Comparison of ENCODE assay signal across 8 cellular contexts in the genomic region with DNA sequence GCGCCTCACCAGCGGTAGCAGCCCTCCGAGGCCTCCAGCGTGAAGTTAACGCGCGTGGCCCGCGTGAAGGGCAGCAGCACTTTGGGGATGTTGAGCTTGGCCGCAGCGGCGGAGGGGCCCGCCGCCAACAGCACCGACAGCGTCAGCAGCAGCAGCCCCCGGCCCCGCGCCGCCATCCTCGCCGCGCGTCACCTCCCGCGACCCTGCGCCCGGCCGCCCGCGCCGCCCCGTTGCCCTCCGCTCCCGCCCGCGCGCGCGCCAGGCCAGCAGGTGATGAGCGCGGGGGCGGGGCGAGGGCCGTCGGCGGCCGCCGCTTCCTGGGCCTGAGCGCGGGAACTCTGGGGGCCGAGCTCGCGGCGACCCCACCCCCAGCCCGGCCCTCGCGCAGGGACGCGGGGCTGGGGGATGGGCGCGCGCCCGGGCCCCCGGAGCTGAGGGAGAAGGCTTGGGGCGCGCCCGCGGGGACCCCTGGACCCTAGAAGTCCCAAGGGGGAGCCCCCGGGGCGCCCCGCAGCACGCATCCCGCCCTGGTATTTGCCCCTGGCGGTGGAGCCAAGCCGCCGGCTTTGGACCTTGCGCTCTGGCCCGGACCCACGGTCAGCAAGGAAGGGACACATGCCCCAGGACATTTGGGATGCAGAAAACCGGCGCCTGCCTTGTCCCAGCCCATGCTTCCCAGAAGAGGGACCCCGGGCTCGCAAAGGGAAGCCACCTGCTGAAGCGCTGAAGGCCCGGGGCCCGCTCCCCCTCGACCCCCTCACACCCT. TPM values are rescaled to one million over a fixed set of nuclear protein-coding genes. Genes with fewer than 3 reads are reported as not detected.
A peak's percentile ranks its signal among the peaks of the same experiment; 100 is the strongest.
DNase-seq lines count a peak whose midpoint lies in the region; ATAC-seq and TF ChIP-seq lines count a peak whose summit lies in the region.

A gene (minus strand): TSS at position 272 of the 766 bp plus-strand sequence. CDS start 96 bp downstream, at position 176.

- no peak for TF ChIP-seq POLR2A in lower leg skin (IDR thresholded peaks at IDR 0.05)

- H3K4me2 ChIP-seq in GM23338 (peak within 1 kb of the TSS; percentile 94), Loucy (ENCODE audit: low read depth, low read length, poor library complexity, severe bottlenecking) (peak within 1 kb of the TSS; percentile 90)

- peak; percentile 86 for DNase-seq in GM23338 (ENCODE audit: low spot score)
- DNase-seq in coronary artery (ENCODE audit: low spot score), result no peak
- DNase-seq in lower leg skin (ENCODE audit: low spot score in 2 of 2), result no peak

- H3K36me3 Mint-ChIP-seq in GM23338 (ENCODE audit: low read depth), result no peaks in the 10 kb centered on the region

- no peaks in the 10 kb centered on the region; the same call in 1 of the 2 replicates for H4K20me1 ChIP-seq in GM23338 (replicated peaks; ENCODE audit: insufficient read depth)
- peaks cover 40% of the 10 kb centered on the region for H4K20me1 ChIP-seq in Loucy (ENCODE audit: insufficient read depth, low read length, poor library complexity, severe bottlenecking)

- H3K27ac ChIP-seq in GM23338 (ENCODE audit: low read depth) (no peak within 1 kb of the TSS), VCaP (peak within 1 kb of the TSS; percentile 95), coronary artery (peak within 1 kb of the TSS; percentile 23 to 32), muscle layer of colon (ENCODE audit: low read depth, low read length) (no peak within 1 kb of the TSS), stomach smooth muscle (ENCODE audit: low read length) (no peak within 1 kb of the TSS)

- H3K4me3 Mint-ChIP-seq in GM23338, result peak within 1 kb of the TSS; percentile 83

- no peaks in the 10 kb centered on the region for H3K9me3 Mint-ChIP-seq in GM23338

- peak within 1 kb of the TSS; percentile 80 for H3K27ac Mint-ChIP-seq in GM23338

- intact Hi-C loops in lower leg skin (cut with DNase I; ENCODE audit: low total_unique reads), result no loop called here

- H3K4me1 Mint-ChIP-seq in GM23338, result peaks cover 37% of the 10 kb centered on the region

- H3K4me1 ChIP-seq in GM23338 (ENCODE audit: insufficient read depth), result peaks cover 19% of the 10 kb centered on the region
- peaks cover 70% of the 10 kb centered on the region for H3K4me1 ChIP-seq in Loucy (ENCODE audit: insufficient read depth, low read length, poor library complexity, severe bottlenecking)
- H3K4me1 ChIP-seq in muscle layer of colon (ENCODE audit: insufficient read depth, low read length), result peaks cover 3% of the 10 kb centered on the region
- H3K4me1 ChIP-seq in stomach smooth muscle (ENCODE audit: control insufficient read depth, insufficient read depth, low read length), result peaks cover 12% of the 10 kb centered on the region

- H3K36me3 ChIP-seq in GM23338 (ENCODE audit: insufficient read depth) (peaks cover 3% of the 10 kb centered on the region; the same call in 1 of the 2 replicates), Loucy (ENCODE audit: insufficient read depth, low read length) (no peaks in the 10 kb centered on the region), muscle layer of colon (ENCODE audit: insufficient read depth, low read length) (no peaks in the 10 kb centered on the region), stomach smooth muscle (ENCODE audit: control insufficient read depth in 2 of 2, insufficient read depth in 2 of 2, low read length in 2 of 2) (no peaks in the 10 kb centered on the region)

- ATAC-seq in GM23338, result peak; percentile 59

- TF ChIP-seq CTCF in GM12875 (IDR thresholded peaks at IDR 0.05; ENCODE audit: borderline replicate concordance, insufficient read depth, low read depth, low read length), result peak; percentile 24; the same call in 1 of the 2 replicates
- no peak for TF ChIP-seq CTCF in GM23338 (conservative IDR thresholded peaks at IDR 0.05; ENCODE audit: low read depth in 2 of 2)
- TF ChIP-seq CTCF in Loucy (conservative IDR thresholded peaks at IDR 0.05; ENCODE audit: low read length), result no peak
- TF ChIP-seq CTCF in VCaP (conservative IDR thresholded peaks at IDR 0.05), result peak; percentile 1
- no peak for TF ChIP-seq CTCF in coronary artery (IDR thresholded peaks at IDR 0.05)
- no peak for TF ChIP-seq CTCF in lower leg skin (IDR thresholded peaks at IDR 0.05)

- peaks cover 42% of the 10 kb centered on the region for H3K79me2 ChIP-seq in GM23338 (replicated peaks; ENCODE audit: insufficient read depth)
- peaks cover 48% of the 10 kb centered on the region for H3K79me2 ChIP-seq in Loucy (ENCODE audit: insufficient read depth, low read length)

- H3K9me3 ChIP-seq in Loucy (ENCODE audit: insufficient read depth, low read depth, low read length), result no peaks in the 10 kb centered on the region
- H3K9me3 ChIP-seq in muscle layer of colon (ENCODE audit: low read length), result no peaks in the 10 kb centered on the region
- H3K9me3 ChIP-seq in stomach smooth muscle (ENCODE audit: control insufficient read depth in 2 of 2, low read length in 2 of 2), result no peaks in the 10 kb centered on the region

- H3F3A ChIP-seq in GM23338 (replicated peaks; ENCODE audit: low read depth), result no peaks in the 10 kb centered on the region
- H3F3A ChIP-seq in Loucy (ENCODE audit: low read depth), result no peaks in the 10 kb centered on the region

- H2AFZ ChIP-seq in GM23338 (peak within 1 kb of the TSS; percentile 99), Loucy (ENCODE audit: low read length) (peak within 1 kb of the TSS; percentile 39)

- peaks cover 20% of the 10 kb centered on the region for H3K27me3 Mint-ChIP-seq in GM23338 (ENCODE audit: insufficient read depth, low read depth, poor library complexity)

- 27 to 39% methylated on average over 8 to 9 of the region's 88 CpGs for WGBS in lower leg skin, 2 donors

- H3K27me3 ChIP-seq in GM23338 (ENCODE audit: insufficient read depth) (peaks cover 5% of the 10 kb centered on the region; the same call in 1 of the 2 replicates), Loucy (ENCODE audit: insufficient read depth, low read length, poor library complexity, severe bottlenecking) (no peaks in the 10 kb centered on the region), muscle layer of colon (ENCODE audit: control insufficient read depth in 1 of 2, insufficient read depth in 2 of 2, low read length in 2 of 2) (peaks cover 0 to 4% of the 10 kb centered on the region in 2 donors), stomach smooth muscle (ENCODE audit: control insufficient read depth in 1 of 2, insufficient read depth in 2 of 2, low read length in 2 of 2) (no peaks in the 10 kb centered on the region)

- H3K9me2 ChIP-seq in GM23338 (ENCODE audit: insufficient read depth) (no peaks in the 10 kb centered on the region), Loucy (replicated peaks; ENCODE audit: low read depth, low read length) (no peaks in the 10 kb centered on the region)

- peak within 1 kb of the TSS; percentile 94 for H3K9ac ChIP-seq in Loucy (ENCODE audit: low read depth, low read length, poor library complexity, severe bottlenecking)
- H3K9ac ChIP-seq in muscle layer of colon (ENCODE audit: low read length), result no peak within 1 kb of the TSS
- H3K9ac ChIP-seq in stomach smooth muscle (ENCODE audit: low read length in 2 of 2), result peak within 1 kb of the TSS; percentile 72 to 74

- H3K4me3 ChIP-seq in GM12875 (ENCODE audit: low read depth, low read length) (peak within 1 kb of the TSS; percentile 89), GM23338 (peak within 1 kb of the TSS; percentile 85), Loucy (ENCODE audit: low read length, poor library complexity, severe bottlenecking) (peak within 1 kb of the TSS; percentile 90), coronary artery (peak within 1 kb of the TSS; percentile 75), muscle layer of colon (ENCODE audit: low read depth in 1 of 2, low read length in 2 of 2) (peak within 1 kb of the TSS; percentile 58), stomach smooth muscle (ENCODE audit: low read length in 2 of 2) (peak within 1 kb of the TSS; percentile 70 to 74), lower leg skin (ENCODE audit: low read depth, poor library complexity, severe bottlenecking) (no peak within 1 kb of the TSS)

TF ChIP-seq in GM23338, 12 proteins besides CTCF, POLR2A, EP300 and RAD21:
- TF ChIP-seq, protein P1, sequence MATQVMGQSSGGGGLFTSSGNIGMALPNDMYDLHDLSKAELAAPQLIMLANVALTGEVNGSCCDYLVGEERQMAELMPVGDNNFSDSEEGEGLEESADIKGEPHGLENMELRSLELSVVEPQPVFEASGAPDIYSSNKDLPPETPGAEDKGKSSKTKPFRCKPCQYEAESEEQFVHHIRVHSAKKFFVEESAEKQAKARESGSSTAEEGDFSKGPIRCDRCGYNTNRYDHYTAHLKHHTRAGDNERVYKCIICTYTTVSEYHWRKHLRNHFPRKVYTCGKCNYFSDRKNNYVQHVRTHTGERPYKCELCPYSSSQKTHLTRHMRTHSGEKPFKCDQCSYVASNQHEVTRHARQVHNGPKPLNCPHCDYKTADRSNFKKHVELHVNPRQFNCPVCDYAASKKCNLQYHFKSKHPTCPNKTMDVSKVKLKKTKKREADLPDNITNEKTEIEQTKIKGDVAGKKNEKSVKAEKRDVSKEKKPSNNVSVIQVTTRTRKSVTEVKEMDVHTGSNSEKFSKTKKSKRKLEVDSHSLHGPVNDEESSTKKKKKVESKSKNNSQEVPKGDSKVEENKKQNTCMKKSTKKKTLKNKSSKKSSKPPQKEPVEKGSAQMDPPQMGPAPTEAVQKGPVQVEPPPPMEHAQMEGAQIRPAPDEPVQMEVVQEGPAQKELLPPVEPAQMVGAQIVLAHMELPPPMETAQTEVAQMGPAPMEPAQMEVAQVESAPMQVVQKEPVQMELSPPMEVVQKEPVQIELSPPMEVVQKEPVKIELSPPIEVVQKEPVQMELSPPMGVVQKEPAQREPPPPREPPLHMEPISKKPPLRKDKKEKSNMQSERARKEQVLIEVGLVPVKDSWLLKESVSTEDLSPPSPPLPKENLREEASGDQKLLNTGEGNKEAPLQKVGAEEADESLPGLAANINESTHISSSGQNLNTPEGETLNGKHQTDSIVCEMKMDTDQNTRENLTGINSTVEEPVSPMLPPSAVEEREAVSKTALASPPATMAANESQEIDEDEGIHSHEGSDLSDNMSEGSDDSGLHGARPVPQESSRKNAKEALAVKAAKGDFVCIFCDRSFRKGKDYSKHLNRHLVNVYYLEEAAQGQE (IDR thresholded peaks at IDR 0.05; ENCODE audit: unreplicated experiment), result no peak
- 0 out of 2 replicates have a peak, but pooled peaks have one; percentile 16 for TF ChIP-seq POLR2AphosphoS5 (IDR thresholded peaks at IDR 0.05; ENCODE audit: low read depth)

RNA-seq across cellular contexts. Expression of the gene that starts here (rescaled TPM):
- 72.7 and 73.9 TPM in 2 replicates for total RNA-seq in GM23338 (2014; rRNA removed; shearing (Covaris generic))
- polyA plus RNA-seq in GM23338 (2016; fragmentation: Nextera tagmentation; extraction: Ambion mirVana), result 13.8 and 14.1 TPM in 2 replicates
- total RNA-seq in lower leg skin, result 1 to 10 TPM; 3.6 to 8.2 (median 4.0) TPM

Comparison
In these comparisons a context has a peak if more than half of its experiments do, and no peak if none do; other contexts are left out.
1. CTCF ChIP-seq: peak in GM12875 (single experiment) and VCaP (single experiment); none in GM23338 (0 of 2), Loucy (single experiment), coronary artery (single experiment) and lower leg skin (0 of 3).
2. H3K27ac ChIP-seq: peak in VCaP (single experiment) and coronary artery (2 of 2); none in GM23338 (single experiment), muscle layer of colon (single experiment) and stomach smooth muscle (single experiment).